14 cellular contexts compared by ENCODE assay signal in the genomic region with DNA sequence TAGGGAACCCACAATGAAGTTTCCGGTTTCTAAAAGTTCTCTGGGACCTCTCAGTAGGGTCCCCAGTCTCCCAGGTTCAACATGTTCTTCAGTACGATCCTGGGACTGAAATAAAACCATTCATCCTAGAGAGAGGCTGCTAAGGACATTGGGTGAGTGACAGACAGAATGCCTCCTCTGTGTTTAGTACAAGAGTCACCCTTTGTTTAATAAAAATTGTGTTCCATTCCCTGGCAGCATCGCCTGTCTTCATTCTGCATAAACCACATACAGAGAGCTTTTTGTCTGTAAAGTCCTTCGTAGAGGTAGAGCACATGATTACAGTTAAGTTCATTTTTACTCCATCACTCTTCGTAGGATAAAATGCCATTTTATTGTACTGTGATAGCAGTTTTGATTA.
"Had no signal": no experiment of that assay in that cellular context is flagged by ENCODE, and none has a peak within 500 bp of the region (broad histone marks: within the 10 kb centered on the region; RNA-seq: fewer than 3 reads in every experiment).

No MANE protein-coding gene starts in this region.

- H3K27ac ChIP-seq: adrenal gland, colonic mucosa, esophagus squamous epithelium, lower lobe of right lung, neural progenitor cell, pancreas, WERI-Rb-1 had no signal

- DNase-seq: activated CD4-positive, alpha-beta T cell treated with anti-CD3 and anti-CD28 coated beads, Interleukin-2, amount 50 U/mL, for 48 hours; activated effector memory CD4-positive, alpha-beta T cell treated with Interleukin-2 at 50 U/mL for 16 hours; activated T-cell treated with anti-CD3 and anti-CD28 coated beads, Interleukin-2, amount 50 U/mL, for 4 hours; adrenal gland; colonic mucosa; effector CD4-positive, alpha-beta T cell; esophagus squamous epithelium; left colon; lower lobe of right lung; pancreas; stimulated activated CD4-positive, alpha-beta T cell treated with anti-CD3 and anti-CD28 coated beads, Interleukin-12 subunit alpha, Interleukin-12 subunit beta, amount 100 ng/mL, for 4 hours; stimulated activated CD4-positive, alpha-beta T cell treated with anti-CD3 and anti-CD28 coated beads, Interleukin-2, amount 100 ng/mL, for 24 hours; WERI-Rb-1 had no signal
